ENCODE assay signal across 7 cellular contexts in genomic region chr12:69007166-69007857, GRCh38.
DNase-seq lines count a peak whose midpoint lies in the region; ATAC-seq, FAIRE-seq and TF ChIP-seq lines count a peak whose summit lies in the region.

No MANE protein-coding gene starts in this region.

- no peaks in the 10 kb centered on the region for H3K36me3 ChIP-seq in mucosa of descending colon (ENCODE audit: low read depth)

- TF ChIP-seq CTCF in HFF-Myc (IDR thresholded peaks at IDR 0.05; ENCODE audit: low read depth, low read length, missing control alignments), result no peak
- no peak for TF ChIP-seq CTCF in cardiac fibroblast (IDR thresholded peaks at IDR 0.05; ENCODE audit: low read depth, low read length)
- TF ChIP-seq CTCF in mucosa of descending colon (IDR thresholded peaks at IDR 0.05), result no peak
- no peak for TF ChIP-seq CTCF in D721Med (IDR thresholded peaks at IDR 0.05; ENCODE audit: insufficient read depth, missing control alignments)

- intact Hi-C loops in mucosa of descending colon (cut with DNase I, micrococcal nuclease), result no loop called here

- H3K4me3 ChIP-seq in HFF-Myc (replicated peaks; ENCODE audit: low read depth, low read length) (peak overlapping the region; percentile 30), cardiac fibroblast (replicated peaks in 1 of 2; ENCODE audit: low read depth in 2 of 2, low read length in 2 of 2) (peak overlapping the region in 1 of 2 donors; percentile 29), mucosa of descending colon (no peak overlapping the region)

- no peak for FAIRE-seq in D721Med (lab: Jason Lieb, UNC)

- H3K9me3 ChIP-seq in mucosa of descending colon, result no peaks in the 10 kb centered on the region

- H3K4me1 ChIP-seq in mucosa of descending colon (ENCODE audit: low read depth), result peaks cover 43% of the 10 kb centered on the region

- ATAC-seq in mucosa of descending colon, result peak; percentile 58

- peak; percentile 29 for DNase-seq in HFF-Myc (ENCODE audit: extremely low read depth, low read depth)
- peak; percentile 83 for DNase-seq in NCI-H2171 treated with DMSO at 0.1 percent for 48 hours (lab: John Stamatoyannopoulos, UW)
- peak; percentile 75 to 86 for DNase-seq in cardiac fibroblast (ENCODE audit: low read depth in 2 of 2)
- DNase-seq in mucosa of descending colon, result peak in 1 of 3 donors; percentile 62
- no peak for DNase-seq in D721Med (ENCODE audit: insufficient read length, low spot score)
- DNase-seq in nucleus accumbens (lab: John Stamatoyannopoulos, UW), result no peak
- DNase-seq in NCI-H1694 treated with DMSO at 0.1 percent for 48 hours (lab: John Stamatoyannopoulos, UW), result no peak

Comparison
In these comparisons a context has a peak if more than half of its experiments do, and no peak if none do; other contexts are left out.
1. DNase-seq: peak in HFF-Myc (single experiment), NCI-H2171 treated with DMSO at 0.1 percent for 48 hours (single experiment) and cardiac fibroblast (2 of 2); none in D721Med (single experiment), nucleus accumbens (0 of 56) and NCI-H1694 treated with DMSO at 0.1 percent for 48 hours (single experiment).